8 cellular contexts compared by ENCODE assay signal in the genomic region with DNA sequence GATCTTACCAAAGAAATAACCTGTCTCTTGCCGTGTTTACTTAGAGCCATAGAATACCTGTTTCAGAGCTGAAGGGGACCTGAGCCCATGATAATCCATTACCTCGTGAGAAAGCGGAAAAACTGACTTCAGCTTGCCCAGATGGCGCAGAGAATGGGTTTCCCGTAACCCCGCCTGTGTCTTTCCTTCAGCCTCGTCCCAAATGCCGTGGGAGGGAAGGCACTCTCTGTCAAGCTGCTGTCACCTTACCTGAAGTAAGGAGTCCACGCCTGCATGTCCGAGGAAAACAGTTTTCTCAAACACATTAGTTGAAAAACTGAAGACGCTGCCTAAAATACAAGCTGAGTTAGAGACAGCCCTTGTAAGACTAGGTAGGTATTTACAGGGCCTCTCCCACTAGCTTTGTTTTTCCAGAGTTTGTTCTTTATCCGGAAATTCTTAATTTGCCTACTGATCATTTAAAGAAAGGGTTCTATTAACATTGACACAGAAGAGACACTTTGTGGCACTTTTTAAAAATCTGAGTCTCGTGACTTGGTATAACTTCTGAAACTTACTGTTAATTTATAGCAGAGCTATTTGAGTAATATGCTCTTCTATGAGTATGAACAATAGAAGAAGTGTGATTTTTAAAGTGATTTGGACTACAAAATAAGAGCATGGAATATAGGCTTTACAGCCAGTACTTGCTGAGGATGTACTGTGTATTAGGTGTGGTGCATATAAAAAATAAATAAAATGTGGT. TPM values are rescaled to one million over a fixed set of nuclear protein-coding genes. Genes with fewer than 3 reads are reported as not detected.
A peak's percentile ranks its signal among the peaks of the same experiment; 100 is the strongest.
DNase-seq lines count a peak whose midpoint lies in the region; ATAC-seq, FAIRE-seq and TF ChIP-seq lines count a peak whose summit lies in the region.

No MANE protein-coding gene starts in this region.

- no peak for TF ChIP-seq EP300 in A549 (IDR thresholded peaks at IDR 0.05)

- ATAC-seq in A549 (no peak), body of pancreas (no peak), GM18519 (IDR thresholded peaks at IDR 0.05; ENCODE audit: low FRiP score, unreplicated experiment) (no peak), HG02852 (IDR thresholded peaks at IDR 0.05; ENCODE audit: unreplicated experiment) (no peak)

- DNase-seq in A549 (ENCODE audit: low read depth in 1 of 2, low spot score in 1 of 2) (peak in 1 of 2 experiments; percentile 3), H7 (peak; percentile 43), SJCRH30 (peak; percentile 20 to 47), body of pancreas (peak in 3 of 4 donors; percentile 40 to 55 (median 49)), kidney epithelial cell (ENCODE audit: low read depth) (no peak)
- peak in 3 of 4 experiments; percentile 8 to 41 (median 28) for DNase-seq in stimulated activated CD4-positive, alpha-beta T cell treated with anti-CD3 and anti-CD28 coated beads, Interleukin-1b, Interleukin-23, amount 100 ng/mL, for 24 hours (ENCODE audit: low read depth in 4 of 4, low spot score in 1 of 4)

- peaks cover 27% of the 10 kb centered on the region for H3K4me1 ChIP-seq in A549
- no peaks in the 10 kb centered on the region; the same call in 1 of the 2 replicates for H3K4me1 ChIP-seq in SJCRH30
- peaks cover 26% of the 10 kb centered on the region for H3K4me1 ChIP-seq in body of pancreas

- TF ChIP-seq POLR2A in A549 (IDR thresholded peaks at IDR 0.05; ENCODE audit: low read length), result no peak
- no peak for TF ChIP-seq POLR2A in body of pancreas (IDR thresholded peaks at IDR 0.05)

- intact Hi-C loops in body of pancreas (cut with DNase I), result no loop called here

- POLR2A ChIA-PET in A549 (lab: Yijun Ruan, JAX), result interaction anchor here (1.2 to 3.8 kb wide), 5 partner anchors 44 to 186 kb away, joined by 3 to 43 read pairs (median 22); no protein-coding TSS in a partner anchor

- H3K36me3 ChIP-seq in H7 (replicated peaks; ENCODE audit: control insufficient read depth, insufficient read depth, low read length) (peaks cover 5% of the 10 kb centered on the region; the same call in 1 of the 2 replicates), SJCRH30 (peaks cover 21% of the 10 kb centered on the region), body of pancreas (replicated peaks in 1 of 2; ENCODE audit: insufficient read depth in 1 of 2, low read depth in 2 of 2) (no peaks in the 10 kb centered on the region), kidney epithelial cell (ENCODE audit: control insufficient read depth, insufficient read depth, low read length) (peaks cover 2% of the 10 kb centered on the region)

- CTCF ChIA-PET in A549 (lab: Yijun Ruan, JAX), result interaction anchor here (1.5 to 2.1 kb wide), 2 partner anchors 27 to 344 kb away, joined by 3 to 10 read pairs; no protein-coding TSS in a partner anchor

- TF ChIP-seq RAD21 in A549 (conservative IDR thresholded peaks at IDR 0.05 in 1 of 2, IDR thresholded peaks at IDR 0.05 in 1 of 2), result no peak

- H3K4me3 ChIP-seq in A549 (peak overlapping the region; percentile 67), H7 (ENCODE audit: insufficient read depth, low read depth, low read length) (peak overlapping the region; percentile 79), SJCRH30 (peak overlapping the region; percentile 74), body of pancreas (peak overlapping the region; percentile 10 to 26), kidney epithelial cell (ENCODE audit: low read depth, low read length) (peak overlapping the region; percentile 70)

- H3K9me3 ChIP-seq in A549 (no peaks in the 10 kb centered on the region), SJCRH30 (replicated peaks) (no peaks in the 10 kb centered on the region), body of pancreas (no peaks in the 10 kb centered on the region)

- H3K27me3 ChIP-seq in H7 (ENCODE audit: control insufficient read depth, insufficient read depth, low read length) (no peaks in the 10 kb centered on the region), SJCRH30 (no peaks in the 10 kb centered on the region), body of pancreas (no peaks in the 10 kb centered on the region), kidney epithelial cell (ENCODE audit: control insufficient read depth, insufficient read depth, low read length) (no peaks in the 10 kb centered on the region)

- peak overlapping the region; percentile 97 to 99 for H3K27ac ChIP-seq in A549
- peak overlapping the region; percentile 73 for H3K27ac ChIP-seq in SJCRH30
- peak overlapping the region; percentile 91 to 99 (median 98) for H3K27ac ChIP-seq in body of pancreas

- TF ChIP-seq CTCF in A549 (IDR thresholded peaks at IDR 0.05), result no peak
- no peak for TF ChIP-seq CTCF in body of pancreas (IDR thresholded peaks at IDR 0.05)
- no peak for TF ChIP-seq CTCF in kidney epithelial cell (IDR thresholded peaks at IDR 0.05; ENCODE audit: insufficient read depth, low read length, poor library complexity, severe bottlenecking)

- 22% methylated on average over 13 of the region's 13 CpGs for WGBS in A549 (ENCODE audit: missing lambda C conversion rate)
- 4% methylated on average over 13 of the region's 13 CpGs for WGBS in body of pancreas, 2 donors

- peak overlapping the region; percentile 96 for H3K4me2 ChIP-seq in A549

- FAIRE-seq in A549 (lab: Jason Lieb, UNC), result no peak

TF ChIP-seq in A549, 52 proteins besides CTCF, POLR2A, EP300 and RAD21:
- TF ChIP-seq CEBPB (IDR thresholded peaks at IDR 0.05), result no peak
- TF ChIP-seq TFCP2L1 (CRISPR knock-in tag; IDR thresholded peaks at IDR 0.05), result no peak
- no peak for TF ChIP-seq HOXB13 (CRISPR knock-in tag; IDR thresholded peaks at IDR 0.05; ENCODE audit: low read depth)
- no peak for TF ChIP-seq SREBF2 (IDR thresholded peaks at IDR 0.05)
- TF ChIP-seq MAZ (IDR thresholded peaks at IDR 0.05; ENCODE audit: borderline replicate concordance, low read depth, low read length), result no peak
- TF ChIP-seq, protein P1, sequence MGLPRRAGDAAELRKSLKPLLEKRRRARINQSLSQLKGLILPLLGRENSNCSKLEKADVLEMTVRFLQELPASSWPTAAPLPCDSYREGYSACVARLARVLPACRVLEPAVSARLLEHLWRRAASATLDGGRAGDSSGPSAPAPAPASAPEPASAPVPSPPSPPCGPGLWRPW (IDR thresholded peaks at IDR 0.05), result no peak
- TF ChIP-seq NFE2L2 (conservative IDR thresholded peaks at IDR 0.05; ENCODE audit: low read length), result no peak
- TF ChIP-seq, protein P2, sequence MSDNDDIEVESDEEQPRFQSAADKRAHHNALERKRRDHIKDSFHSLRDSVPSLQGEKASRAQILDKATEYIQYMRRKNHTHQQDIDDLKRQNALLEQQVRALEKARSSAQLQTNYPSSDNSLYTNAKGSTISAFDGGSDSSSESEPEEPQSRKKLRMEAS (IDR thresholded peaks at IDR 0.05), result no peak
- no peak for TF ChIP-seq FOSB (CRISPR knock-in tag; IDR thresholded peaks at IDR 0.05)
- no peak for TF ChIP-seq HEYL (CRISPR knock-in tag; IDR thresholded peaks at IDR 0.05)

RNA-seq across cellular contexts. Expression of a gene that starts 1.3 kb away (rescaled TPM):
- polyA plus RNA-seq in A549 (2011; rRNA removed) (37.1 and 42.6 TPM in 2 replicates), A549 (2017; fragmentation: RNase III; extraction: RNeasy Plus Mini Kit Qiagen cat#74134 plus additional on column Dnase treatment) (11.5 to 12.6 TPM (median 12.1 TPM) in 3 replicates)
- polyA plus RNA-seq in A549 (2012; cell fraction: cytosol; rRNA removed), result 5.1 and 5.3 TPM in 2 replicates
- polyA plus RNA-seq in A549 (2012; cell fraction: nucleus; rRNA removed), result 4.8 and 5.6 TPM in 2 replicates
- 41.2 and 43.5 TPM in 2 replicates for polyA minus RNA-seq in A549 (2011; rRNA and poly(A)+ RNA removed)
- 24.9 and 30.4 TPM in 2 replicates for total RNA-seq in H7 (2014; rRNA removed; shearing (Covaris generic))
- total RNA-seq in SJCRH30 (2014; rRNA removed; shearing (Covaris generic)), result 34.3 and 38.7 TPM in 2 replicates
- total RNA-seq in body of pancreas (10 to 100 TPM; 40.0 to 53.1 TPM), kidney epithelial cell (21.9 and 23.2 TPM in 2 replicates)

Comparison
In these comparisons a context has a peak if more than half of its experiments do, and no peak if none do; other contexts are left out.
1. H3K4me3 ChIP-seq: peak in every context shown above with its lines; median percentile 79 in H7; 74 in SJCRH30; 70 in kidney epithelial cell; 67 in A549; 18 in body of pancreas.